ENCODE assay signal across 1 cellular context in the genomic region with DNA sequence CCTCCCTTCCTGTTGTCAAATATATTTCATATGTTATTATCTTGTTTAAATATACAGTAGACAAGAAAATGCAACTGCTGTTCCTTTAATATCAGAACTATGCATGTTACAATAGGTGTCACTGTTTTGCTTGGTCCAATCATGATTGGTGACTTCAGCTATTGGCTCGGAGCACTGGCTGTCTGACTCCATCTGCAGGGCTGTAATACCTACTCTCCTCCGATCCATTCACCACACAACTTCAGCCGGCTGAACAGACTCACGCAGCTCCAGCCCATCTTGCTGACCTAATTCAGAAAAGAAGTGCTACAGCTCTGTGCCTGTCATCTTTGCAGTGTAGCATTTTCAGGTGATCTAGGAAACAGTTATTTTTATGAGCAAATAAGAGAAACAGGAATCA.
TF ChIP-seq lines count a peak whose summit lies in the region.

TSS of gene BTBD3 (plus strand) at position 231 of the 400 bp plus-strand sequence. CDS start 383 bp downstream, outside the sequence.

TF ChIP-seq in GM23338, 12 proteins besides CTCF, POLR2A, EP300 and RAD21 (continued from another document):
- TF ChIP-seq ZNF462 (CRISPR knock-in tag; IDR thresholded peaks at IDR 0.05) (no peak), REST (IDR thresholded peaks at IDR 0.05; ENCODE audit: unreplicated experiment) (no peak), NANOG (IDR thresholded peaks at IDR 0.05; ENCODE audit: borderline replicate concordance) (no peak), ETS1 (IDR thresholded peaks at IDR 0.05) (no peak)
